ENCODE assay signal across 11 cellular contexts in genomic region chr9:120893917-120894316, GRCh38. TPM values are rescaled to one million over a fixed set of nuclear protein-coding genes. Genes with fewer than 3 reads are reported as not detected.
DNase-seq lines count a peak whose midpoint lies in the region; ATAC-seq and TF ChIP-seq lines count a peak whose summit lies in the region.
"Had no signal": no experiment of that assay in that cellular context is flagged by ENCODE, and none has a peak within 500 bp of the region (broad histone marks: within the 10 kb centered on the region; RNA-seq: fewer than 3 reads in every experiment).

No MANE protein-coding gene starts in this region.

- H2AFZ ChIP-seq in DND-41 (ENCODE audit: low read depth, low read length), result no peak overlapping the region
- H2AFZ ChIP-seq in Karpas-422 (ENCODE audit: low read length), result no peak overlapping the region

- no peak overlapping the region for H3K4me2 ChIP-seq in DND-41 (ENCODE audit: insufficient read depth, low read length)
- H3K4me2 ChIP-seq in Karpas-422 (ENCODE audit: low read depth, low read length, poor library complexity, severe bottlenecking), result peak overlapping the region; percentile 64

- no peaks in the 10 kb centered on the region for H3K79me2 ChIP-seq in DND-41 (ENCODE audit: insufficient read depth, low read length)
- H3K79me2 ChIP-seq in Karpas-422 (ENCODE audit: low read length), result no peaks in the 10 kb centered on the region

- H3K4me3 ChIP-seq in DND-41 (ENCODE audit: low read depth in 1 of 2, low read length in 2 of 2), result no peak overlapping the region
- no peak overlapping the region for H3K4me3 ChIP-seq in Karpas-422 (ENCODE audit: low read length)

- no peaks in the 10 kb centered on the region for H3K9me3 Mint-ChIP-seq in stimulated activated effector memory CD8-positive, alpha-beta T cell treated with anti-CD3 and anti-CD28 coated beads, Interleukin-12 subunit alpha, Interleukin-12 subunit beta, amount 100 ng/mL, for 72 hours

- H4K20me1 ChIP-seq in DND-41 (ENCODE audit: insufficient read depth, low read length), result no peaks in the 10 kb centered on the region
- H4K20me1 ChIP-seq in Karpas-422 (ENCODE audit: insufficient read depth, low read depth, low read length), result no peaks in the 10 kb centered on the region

- no peaks in the 10 kb centered on the region for H3K9me2 ChIP-seq in Karpas-422 (replicated peaks; ENCODE audit: insufficient read depth, low read length)

- DNase-seq in DND-41, result no peak
- no peak for DNase-seq in Karpas-422
- peak in 1 of 2 donors; percentile 52 for DNase-seq in stimulated activated effector memory CD8-positive, alpha-beta T cell treated with anti-CD3 and anti-CD28 coated beads, Interleukin-12 subunit alpha, Interleukin-12 subunit beta, amount 100 ng/mL, for 72 hours (ENCODE audit: low spot score in 2 of 2)
- no peak for DNase-seq in NCI-H446 (lab: John Stamatoyannopoulos, UW)
- no peak for DNase-seq in NCI-H345 (lab: John Stamatoyannopoulos, UW)
- no peak for DNase-seq in NCI-H446 treated with DMSO at 0.1 percent for 48 hours (lab: John Stamatoyannopoulos, UW)
- DNase-seq: cortex of kidney, gastrocnemius medialis, NCI-H526 had no signal

- TF ChIP-seq CTCF in DND-41 (IDR thresholded peaks at IDR 0.05; ENCODE audit: borderline replicate concordance, extremely low read depth, low read length, poor library complexity, severe bottlenecking), result no peak

- peak overlapping the region; percentile 64 for H3K4me3 Mint-ChIP-seq in stimulated activated effector memory CD8-positive, alpha-beta T cell treated with anti-CD3 and anti-CD28 coated beads, Interleukin-12 subunit alpha, Interleukin-12 subunit beta, amount 100 ng/mL, for 72 hours

- H3K36me3 Mint-ChIP-seq in stimulated activated effector memory CD8-positive, alpha-beta T cell treated with anti-CD3 and anti-CD28 coated beads, Interleukin-12 subunit alpha, Interleukin-12 subunit beta, amount 100 ng/mL, for 72 hours, result peaks cover 90% of the 10 kb centered on the region

- H3K4me1 ChIP-seq in DND-41 (ENCODE audit: insufficient read depth, low read length), result peaks cover 59% of the 10 kb centered on the region
- peaks cover 36% of the 10 kb centered on the region for H3K4me1 ChIP-seq in Karpas-422 (ENCODE audit: low read length)

- no peaks in the 10 kb centered on the region for H3K9me3 ChIP-seq in DND-41 (ENCODE audit: insufficient read depth, low read length, severe bottlenecking)
- no peaks in the 10 kb centered on the region for H3K9me3 ChIP-seq in Karpas-422 (ENCODE audit: low read length)
- H3K9me3 ChIP-seq: gastrocnemius medialis had no signal

- peak overlapping the region; percentile 94 for H3K27ac Mint-ChIP-seq in stimulated activated effector memory CD8-positive, alpha-beta T cell treated with anti-CD3 and anti-CD28 coated beads, Interleukin-12 subunit alpha, Interleukin-12 subunit beta, amount 100 ng/mL, for 72 hours
- H3K27ac Mint-ChIP-seq: progenitor cell of endocrine pancreas had no signal

- no peak for ATAC-seq in DND-41 (ENCODE audit: insufficient read depth, low read depth)
- ATAC-seq in stimulated activated effector memory CD8-positive, alpha-beta T cell treated with anti-CD3 and anti-CD28 coated beads, Interleukin-12 subunit alpha, Interleukin-12 subunit beta, amount 100 ng/mL, for 72 hours, result no peak

- H3K36me3 ChIP-seq in DND-41 (ENCODE audit: insufficient read depth, low read length) (no peaks in the 10 kb centered on the region), Karpas-422 (ENCODE audit: insufficient read depth, low read length) (no peaks in the 10 kb centered on the region)
- H3K36me3 ChIP-seq: gastrocnemius medialis had no signal

- H3K27ac ChIP-seq in DND-41 (ENCODE audit: low read length) (peak overlapping the region; percentile 39; the same call in 1 of the 2 replicates), Karpas-422 (ENCODE audit: low read length) (peak overlapping the region; percentile 88), cingulate gyrus (ENCODE audit: low read depth, low read length) (peak overlapping the region; percentile 60)

- peaks cover 63% of the 10 kb centered on the region for H3K4me1 Mint-ChIP-seq in stimulated activated effector memory CD8-positive, alpha-beta T cell treated with anti-CD3 and anti-CD28 coated beads, Interleukin-12 subunit alpha, Interleukin-12 subunit beta, amount 100 ng/mL, for 72 hours

- H3K9ac ChIP-seq in DND-41 (ENCODE audit: low read depth, low read length) (no peak overlapping the region), Karpas-422 (ENCODE audit: low read length) (peak overlapping the region; percentile 60)

- H3K27me3 ChIP-seq in DND-41 (ENCODE audit: insufficient read depth, low read length, poor library complexity) (no peaks in the 10 kb centered on the region), Karpas-422 (ENCODE audit: low read length) (no peaks in the 10 kb centered on the region)
- H3K27me3 ChIP-seq: gastrocnemius medialis had no signal

RNA-seq across cellular contexts. Expression of gene PHF19, which starts 16.9 kb away (rescaled TPM):
- total RNA-seq in Karpas-422 (2014; rRNA removed; shearing (Covaris generic); ENCODE audit: low replicate concordance), result 34.8 and 76.9 TPM in 2 replicates

RNA-seq across cellular contexts. Expression of gene TRAF1, which starts 32.7 kb away (rescaled TPM):
- total RNA-seq in Karpas-422 (2014; rRNA removed; shearing (Covaris generic); ENCODE audit: low replicate concordance), result 18.8 and 23.8 TPM in 2 replicates

RNA-seq across cellular contexts. Expression of gene PSMD5, which starts 51.2 kb away (rescaled TPM):
- 14.4 and 26.1 TPM in 2 replicates for total RNA-seq in Karpas-422 (2014; rRNA removed; shearing (Covaris generic); ENCODE audit: low replicate concordance)
